ENCODE assay signal across 1 cellular context in genomic region chr11:47243454-47243853, GRCh38.
TF ChIP-seq lines count a peak whose summit lies in the region.

No MANE protein-coding gene starts in this region.

TF ChIP-seq in HepG2, 621 proteins besides CTCF, POLR2A, EP300 and RAD21 (continued from another document and continues in another):
- peak; percentile 56; the same call in 1 of the 2 replicates for TF ChIP-seq ARID4A (CRISPR knock-in tag; IDR thresholded peaks at IDR 0.05; ENCODE audit: borderline replicate concordance)
- no peak for TF ChIP-seq KDM5B (CRISPR knock-in tag; IDR thresholded peaks at IDR 0.05; ENCODE audit: borderline replicate concordance)
- TF ChIP-seq SYNCRIP (IDR thresholded peaks at IDR 0.05; ENCODE audit: insufficient read depth, low read depth, low read length), result no peak
- no peak for TF ChIP-seq ZNF672 (CRISPR knock-in tag; IDR thresholded peaks at IDR 0.05)
- TF ChIP-seq ZNF33B (CRISPR knock-in tag; IDR thresholded peaks at IDR 0.05), result no peak
- no peak for TF ChIP-seq ZBTB42 (CRISPR knock-in tag; IDR thresholded peaks at IDR 0.05)
- TF ChIP-seq ARNTL (CRISPR knock-in tag; IDR thresholded peaks at IDR 0.05), result no peak
- no peak for TF ChIP-seq SMAD9 (CRISPR knock-in tag; IDR thresholded peaks at IDR 0.05)
- TF ChIP-seq CBX5 (CRISPR knock-in tag; IDR thresholded peaks at IDR 0.05; ENCODE audit: borderline replicate concordance), result no peak; the same call in 1 of the 2 replicates
- no peak for TF ChIP-seq ZBTB38 (CRISPR knock-in tag; IDR thresholded peaks at IDR 0.05)
- no peak for TF ChIP-seq ZNF766 (CRISPR knock-in tag; IDR thresholded peaks at IDR 0.05; ENCODE audit: borderline replicate concordance)
- TF ChIP-seq SMC3 (IDR thresholded peaks at IDR 0.05; ENCODE audit: low read length), result peak; percentile 11; the same call in 1 of the 2 replicates
- no peak for TF ChIP-seq ELF4 (CRISPR knock-in tag; IDR thresholded peaks at IDR 0.05; ENCODE audit: borderline replicate concordance)
- TF ChIP-seq ZNF343 (CRISPR knock-in tag; IDR thresholded peaks at IDR 0.05), result no peak
- peak; percentile 59; the same call in 1 of the 2 replicates for TF ChIP-seq HMG20A (CRISPR knock-in tag; IDR thresholded peaks at IDR 0.05; ENCODE audit: borderline replicate concordance)
- no peak for TF ChIP-seq ZSCAN9 (CRISPR knock-in tag; IDR thresholded peaks at IDR 0.05; ENCODE audit: borderline replicate concordance)
- TF ChIP-seq ZNF333 (CRISPR knock-in tag; IDR thresholded peaks at IDR 0.05; ENCODE audit: borderline replicate concordance), result no peak
- TF ChIP-seq FOXO4 (CRISPR knock-in tag; conservative IDR thresholded peaks at IDR 0.05), result no peak
- TF ChIP-seq THRA (CRISPR knock-in tag; IDR thresholded peaks at IDR 0.05; ENCODE audit: borderline replicate concordance), result no peak
- TF ChIP-seq ZBTB1 (CRISPR knock-in tag; IDR thresholded peaks at IDR 0.05; ENCODE audit: borderline replicate concordance), result no peak
- no peak for TF ChIP-seq ARNT2 (CRISPR knock-in tag; IDR thresholded peaks at IDR 0.05; ENCODE audit: low read depth)
- no peak for TF ChIP-seq RBAK (CRISPR knock-in tag; IDR thresholded peaks at IDR 0.05)
- no peak; the same call in 1 of the 2 replicates for TF ChIP-seq MIER3 (CRISPR knock-in tag; IDR thresholded peaks at IDR 0.05; ENCODE audit: borderline replicate concordance)
- no peak for TF ChIP-seq ZBTB34 (CRISPR knock-in tag; IDR thresholded peaks at IDR 0.05)
- no peak for TF ChIP-seq DMTF1 (CRISPR knock-in tag; IDR thresholded peaks at IDR 0.05)
- TF ChIP-seq PHB2 (IDR thresholded peaks at IDR 0.05; ENCODE audit: partially characterized antibody), result no peak
- peak; percentile 69; the same call in 1 of the 2 replicates for TF ChIP-seq AHDC1 (CRISPR knock-in tag; IDR thresholded peaks at IDR 0.05; ENCODE audit: borderline replicate concordance)
- TF ChIP-seq PRDM4 (CRISPR knock-in tag; IDR thresholded peaks at IDR 0.05; ENCODE audit: borderline replicate concordance), result no peak
- TF ChIP-seq ZNF761 (CRISPR knock-in tag; conservative IDR thresholded peaks at IDR 0.05), result no peak
- TF ChIP-seq ZNF234 (CRISPR knock-in tag; conservative IDR thresholded peaks at IDR 0.05), result no peak
- no peak for TF ChIP-seq BRD4 (CRISPR knock-in tag; IDR thresholded peaks at IDR 0.05)
- TF ChIP-seq ZNF546 (CRISPR knock-in tag; conservative IDR thresholded peaks at IDR 0.05), result no peak
- TF ChIP-seq ZBTB10 (CRISPR knock-in tag; IDR thresholded peaks at IDR 0.05; ENCODE audit: borderline replicate concordance), result no peak
- peak; percentile 33; the same call in 1 of the 2 replicates for TF ChIP-seq TBX3 (IDR thresholded peaks at IDR 0.05; ENCODE audit: borderline replicate concordance)
- 0 out of 2 replicates have a peak, but pooled peaks have one; percentile 13 for TF ChIP-seq HOXA3 (CRISPR knock-in tag; IDR thresholded peaks at IDR 0.05)
- no peak for TF ChIP-seq MZF1 (CRISPR knock-in tag; IDR thresholded peaks at IDR 0.05; ENCODE audit: borderline replicate concordance)
